In the genomic region with DNA sequence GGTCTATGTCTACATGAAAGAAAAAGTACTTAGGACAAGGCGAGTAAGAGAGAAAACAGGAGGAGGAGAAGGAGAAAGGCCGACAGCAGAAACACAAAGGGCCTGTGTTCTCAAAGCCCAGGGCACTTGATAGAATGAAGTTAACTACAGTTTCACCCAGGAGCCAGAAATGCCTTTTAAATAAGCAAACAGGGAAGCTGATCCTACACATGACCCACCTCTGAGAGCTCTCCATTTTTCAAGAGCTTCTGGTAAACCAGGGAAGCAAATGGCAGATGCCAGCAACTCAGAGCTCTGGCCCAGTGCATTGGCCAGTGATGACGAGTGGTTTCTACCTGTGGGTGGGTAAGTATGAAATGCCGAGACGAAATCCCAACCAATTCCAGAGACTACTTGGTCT, we compare ENCODE assay signal across 24 cellular contexts.
DNase-seq lines count a peak whose midpoint lies in the region; ATAC-seq and TF ChIP-seq lines count a peak whose summit lies in the region.
"Had no signal": no experiment of that assay in that cellular context is flagged by ENCODE, and none has a peak within 500 bp of the region (broad histone marks: within the 10 kb centered on the region; RNA-seq: fewer than 3 reads in every experiment).

No MANE protein-coding gene starts in this region.

- H3K23ac ChIP-seq in IMR-90 (ENCODE audit: low read depth, low read length), result no peak overlapping the region

- no peak overlapping the region for H2BK15ac ChIP-seq in IMR-90 (ENCODE audit: low read depth, low read length)

- H3K9ac ChIP-seq in IMR-90 (ENCODE audit: low read depth, low read length), result no peak overlapping the region
- peak overlapping the region; percentile 22 for H3K9ac ChIP-seq in skeletal muscle satellite cell (ENCODE audit: low read depth, low read length)

- no peak overlapping the region for H3K27ac ChIP-seq in IMR-90 (ENCODE audit: insufficient read depth, low read length)
- H3K27ac ChIP-seq: suprapubic skin had no signal

- H2BK120ac ChIP-seq in IMR-90 (ENCODE audit: low read depth, low read length), result no peak overlapping the region

- no peak overlapping the region for H2AFZ ChIP-seq in IMR-90 (replicated peaks; ENCODE audit: low read length, poor library complexity)

- intact Hi-C loops in IMR-90 (cut with micrococcal nuclease) (no loop called here), Right ventricle myocardium inferior (cut with DNase I) (no loop called here)

- TF ChIP-seq RAD21 in IMR-90 (IDR thresholded peaks at IDR 0.05; ENCODE audit: low read length), result no peak

- H2AK5ac ChIP-seq in IMR-90 (ENCODE audit: low read depth, low read length), result no peak overlapping the region

- peaks cover 22 to 30% of the 10 kb centered on the region in 2 experiments; a peak in 3 of 4 replicates for H3K79me1 ChIP-seq in IMR-90 (ENCODE audit: low read depth in 1 of 2, low read length in 2 of 2)

- no peak overlapping the region for H3K4me3 ChIP-seq in IMR-90 (ENCODE audit: insufficient read depth, low read depth, low read length)
- H3K4me3 ChIP-seq in skeletal muscle satellite cell (ENCODE audit: low read length), result no peak overlapping the region
- H3K4me3 ChIP-seq: suprapubic skin had no signal

- no peak overlapping the region for H4K91ac ChIP-seq in IMR-90 (ENCODE audit: insufficient read depth, low read depth, low read length)

- TF ChIP-seq CTCF in IMR-90 (conservative IDR thresholded peaks at IDR 0.05; ENCODE audit: low read depth, low read length), result no peak

- in situ Hi-C loops in IMR-90 (cut with MboI; ENCODE audit: low sequenced_read_pairs), result no loop called here

- H4K20me1 ChIP-seq in IMR-90 (ENCODE audit: insufficient read depth, low read length), result peaks cover 5% of the 10 kb centered on the region; the same call in 1 of the 2 replicates

- no peaks in the 10 kb centered on the region for H3K9me3 Mint-ChIP-seq in activated naive CD8-positive, alpha-beta T cell treated with anti-CD3 and anti-CD28 coated beads, Interleukin-2, amount 50 U/mL, for 24 hours
- H3K9me3 Mint-ChIP-seq: natural killer cell treated with Interleukin-12 subunit alpha and Interleukin-12 subunit beta and Interleukin-15 and Interleukin-18, amount 100 ng/mL, for 72 hours; stimulated activated memory B cell treated with anti-CD40 and anti-IgM and Interleukin-4, amounts not matched to agents 10 μg/mL and 1 μg/mL and 100 μg/mL, for 72 hours had no signal

- no peak overlapping the region for H2AK9ac ChIP-seq in IMR-90 (replicated peaks; ENCODE audit: low read depth, low read length, poor library complexity)

- no peak overlapping the region for H3K4ac ChIP-seq in IMR-90 (ENCODE audit: low read depth, low read length)

- no peaks in the 10 kb centered on the region for H3K27me3 Mint-ChIP-seq in activated naive CD8-positive, alpha-beta T cell treated with anti-CD3 and anti-CD28 coated beads, Interleukin-2, amount 50 U/mL, for 24 hours
- H3K27me3 Mint-ChIP-seq: activated CD4-positive, alpha-beta T cell treated with anti-CD3 and anti-CD28 coated beads for 36 hours; natural killer cell treated with Interleukin-12 subunit alpha and Interleukin-12 subunit beta and Interleukin-15 and Interleukin-18, amount 100 ng/mL, for 72 hours; stimulated activated memory B cell treated with anti-CD40 and anti-IgM and Interleukin-4, amounts not matched to agents 10 μg/mL and 1 μg/mL and 100 μg/mL, for 72 hours had no signal

- BruUV-seq in IMR-90 (replicated peaks; lab: Mats Ljungman, UMichigan), result no TSS peak

- CTCF ChIA-PET in IMR-90 (lab: Yijun Ruan, JAX), result interaction anchor here (1.2 to 1.4 kb wide), 2 partner anchors 8 to 52 kb away, joined by 4 to 5 read pairs; no protein-coding TSS in a partner anchor

- peaks cover 4% of the 10 kb centered on the region for H3K9me1 ChIP-seq in IMR-90 (ENCODE audit: insufficient read depth, low read length)

- DNase-seq in IMR-90 (no peak), NCI-H2107 treated with DMSO at 0.1 percent for 48 hours (lab: John Stamatoyannopoulos, UW; ENCODE audit: unreplicated experiment) (peak; percentile 89), epidermal melanocyte (ENCODE audit: insufficient read length, low spot score) (peak; percentile 81), Right ventricle myocardium inferior (ENCODE audit: missing footprints) (no peak)
- no peak for DNase-seq in activated naive CD8-positive, alpha-beta T cell treated with anti-CD3 and anti-CD28 coated beads, Interleukin-2, amount 50 U/mL, for 24 hours
- DNase-seq: activated CD4-positive, alpha-beta T cell treated with anti-CD3 and anti-CD28 coated beads for 36 hours; activated CD8-positive, alpha-beta memory T cell treated with anti-CD3 and anti-CD28 coated beads for 24 hours; activated naive CD4-positive, alpha-beta T cell treated with anti-CD3 and anti-CD28 coated beads, Interleukin-2, amount 50 U/mL, for 16 hours; activated T-cell treated with anti-CD3 and anti-CD28 coated beads, Interleukin-2, amount 50 U/mL, for 48 hours; anterior cingulate cortex; caudate nucleus; dermis blood vessel endothelial cell; DND-41; NCI-H2081 treated with DMSO at 0.1 percent for 48 hours; NK-92 treated with Interleukin-12 subunit alpha and Interleukin-12 subunit beta, amount 100 ng/mL, for 24 hours; posterior cingulate gyrus; T-helper 17 cell had no signal

- H3K4me1 ChIP-seq in IMR-90 (ENCODE audit: control insufficient read depth, insufficient read depth, low read length), result peaks cover 6% of the 10 kb centered on the region
- peaks cover 26% of the 10 kb centered on the region for H3K4me1 ChIP-seq in skeletal muscle satellite cell (ENCODE audit: control insufficient read depth, insufficient read depth, low read length)
- H3K4me1 ChIP-seq: suprapubic skin had no signal

- POLR2A ChIA-PET in IMR-90 (lab: Charles Lee; ENCODE audit: unreplicated experiment), result interaction anchor here (0.6 kb wide), 2 partner anchors 830 to 1442 kb away, joined by 5 to 7 read pairs; no protein-coding TSS in a partner anchor

- ATAC-seq in IMR-90 (ENCODE audit: low read depth), result peak; percentile 11; the same call in 1 of the 2 replicates
- no peak for ATAC-seq in HG02870 (IDR thresholded peaks at IDR 0.05; ENCODE audit: unreplicated experiment)
- no peak for ATAC-seq in activated naive CD8-positive, alpha-beta T cell treated with anti-CD3 and anti-CD28 coated beads, Interleukin-2, amount 50 U/mL, for 24 hours
- ATAC-seq in Right ventricle myocardium inferior, result no peak
- ATAC-seq: activated CD4-positive, alpha-beta T cell treated with anti-CD3 and anti-CD28 coated beads for 36 hours; HCT116; Panc1; stimulated activated memory B cell treated with anti-CD40 and anti-IgM and Interleukin-4, amounts not matched to agents 10 μg/mL and 1 μg/mL and 100 μg/mL, for 72 hours; T-helper 17 cell had no signal

- H3K18ac ChIP-seq in IMR-90 (ENCODE audit: low read depth, low read length), result no peak overlapping the region

- H3K36me3 ChIP-seq in IMR-90 (ENCODE audit: control insufficient read depth, insufficient read depth, low read length), result peaks cover 35% of the 10 kb centered on the region
- H3K36me3 ChIP-seq in skeletal muscle satellite cell (ENCODE audit: insufficient read depth, low read length), result peaks cover 46% of the 10 kb centered on the region

- no peak for TF ChIP-seq POLR2A in IMR-90 (IDR thresholded peaks at IDR 0.05; ENCODE audit: low read depth, low read length)

- H3K27me3 ChIP-seq in IMR-90 (ENCODE audit: control insufficient read depth, insufficient read depth, low read length) (no peaks in the 10 kb centered on the region), skeletal muscle satellite cell (ENCODE audit: control insufficient read depth, insufficient read depth, low read length) (no peaks in the 10 kb centered on the region)
- H3K27me3 ChIP-seq: suprapubic skin had no signal

- no peak overlapping the region for H3K14ac ChIP-seq in IMR-90 (replicated peaks; ENCODE audit: low read depth, low read length)

- H3K4me3 Mint-ChIP-seq in activated naive CD8-positive, alpha-beta T cell treated with anti-CD3 and anti-CD28 coated beads, Interleukin-2, amount 50 U/mL, for 24 hours, result no peak overlapping the region
- H3K4me3 Mint-ChIP-seq: activated CD4-positive, alpha-beta T cell treated with anti-CD3 and anti-CD28 coated beads for 36 hours; natural killer cell treated with Interleukin-12 subunit alpha and Interleukin-12 subunit beta and Interleukin-15 and Interleukin-18, amount 100 ng/mL, for 72 hours; stimulated activated memory B cell treated with anti-CD40 and anti-IgM and Interleukin-4, amounts not matched to agents 10 μg/mL and 1 μg/mL and 100 μg/mL, for 72 hours; T-helper 17 cell had no signal

- dilution Hi-C loops in IMR-90 (cut with HindIII; ENCODE audit: low sequenced_read_pairs, unreplicated experiment), result no loop called here

- H3K9me3 ChIP-seq in IMR-90 (ENCODE audit: control insufficient read depth, insufficient read depth, low read length), result no peaks in the 10 kb centered on the region
- H3K9me3 ChIP-seq in skeletal muscle satellite cell (replicated peaks; ENCODE audit: low read length), result no peaks in the 10 kb centered on the region
- H3K9me3 ChIP-seq: suprapubic skin had no signal

- H3K4me1 Mint-ChIP-seq in activated naive CD8-positive, alpha-beta T cell treated with anti-CD3 and anti-CD28 coated beads, Interleukin-2, amount 50 U/mL, for 24 hours, result peaks cover 2% of the 10 kb centered on the region
- H3K4me1 Mint-ChIP-seq: activated CD4-positive, alpha-beta T cell treated with anti-CD3 and anti-CD28 coated beads for 36 hours; stimulated activated memory B cell treated with anti-CD40 and anti-IgM and Interleukin-4, amounts not matched to agents 10 μg/mL and 1 μg/mL and 100 μg/mL, for 72 hours; T-helper 17 cell had no signal

- H4K8ac ChIP-seq in IMR-90 (ENCODE audit: low read depth in 2 of 2, low read length in 2 of 2), result no peak overlapping the region

- peaks cover 7% of the 10 kb centered on the region for H3K36me3 Mint-ChIP-seq in activated naive CD8-positive, alpha-beta T cell treated with anti-CD3 and anti-CD28 coated beads, Interleukin-2, amount 50 U/mL, for 24 hours (ENCODE audit: low read depth)
- H3K36me3 Mint-ChIP-seq: natural killer cell treated with Interleukin-12 subunit alpha and Interleukin-12 subunit beta and Interleukin-15 and Interleukin-18, amount 100 ng/mL, for 72 hours had no signal

- H4K5ac ChIP-seq in IMR-90 (ENCODE audit: low read depth, low read length), result no peak overlapping the region

- no peak overlapping the region for H2BK20ac ChIP-seq in IMR-90 (ENCODE audit: low read depth, low read length)

- H3K56ac ChIP-seq in IMR-90 (ENCODE audit: extremely low read depth, insufficient read depth, low read length), result no peak overlapping the region

- WGBS in IMR-90 (ENCODE audit: extremely low coverage in 2 of 2, insufficient read length in 1 of 2), 2 experiments, result no CpG with 5 or more reads among the region's 5 CpGs

- H2BK5ac ChIP-seq in IMR-90 (ENCODE audit: low read depth, low read length, poor library complexity, severe bottlenecking), result no peak overlapping the region

- no peak overlapping the region for H3K27ac Mint-ChIP-seq in activated naive CD8-positive, alpha-beta T cell treated with anti-CD3 and anti-CD28 coated beads, Interleukin-2, amount 50 U/mL, for 24 hours
- H3K27ac Mint-ChIP-seq: activated CD4-positive, alpha-beta T cell treated with anti-CD3 and anti-CD28 coated beads for 36 hours; natural killer cell treated with Interleukin-12 subunit alpha and Interleukin-12 subunit beta and Interleukin-15 and Interleukin-18, amount 100 ng/mL, for 72 hours; stimulated activated memory B cell treated with anti-CD40 and anti-IgM and Interleukin-4, amounts not matched to agents 10 μg/mL and 1 μg/mL and 100 μg/mL, for 72 hours; T-helper 17 cell had no signal

- H3K4me2 ChIP-seq in IMR-90 (ENCODE audit: low read depth, low read length) (no peak overlapping the region), skeletal muscle satellite cell (ENCODE audit: low read length) (no peak overlapping the region)

Comparison
In these comparisons a context has a peak if more than half of its experiments do, and no peak if none do; other contexts are left out.
1. DNase-seq: peak in NCI-H2107 treated with DMSO at 0.1 percent for 48 hours (single experiment) and epidermal melanocyte (single experiment); none in IMR-90 (single experiment), activated naive CD8-positive, alpha-beta T cell treated with anti-CD3 and anti-CD28 coated beads, Interleukin-2, amount 50 U/mL, for 24 hours (single experiment) and Right ventricle myocardium inferior (single experiment).